Comparison of ENCODE assay signal across 8 cellular contexts in the genomic region with DNA sequence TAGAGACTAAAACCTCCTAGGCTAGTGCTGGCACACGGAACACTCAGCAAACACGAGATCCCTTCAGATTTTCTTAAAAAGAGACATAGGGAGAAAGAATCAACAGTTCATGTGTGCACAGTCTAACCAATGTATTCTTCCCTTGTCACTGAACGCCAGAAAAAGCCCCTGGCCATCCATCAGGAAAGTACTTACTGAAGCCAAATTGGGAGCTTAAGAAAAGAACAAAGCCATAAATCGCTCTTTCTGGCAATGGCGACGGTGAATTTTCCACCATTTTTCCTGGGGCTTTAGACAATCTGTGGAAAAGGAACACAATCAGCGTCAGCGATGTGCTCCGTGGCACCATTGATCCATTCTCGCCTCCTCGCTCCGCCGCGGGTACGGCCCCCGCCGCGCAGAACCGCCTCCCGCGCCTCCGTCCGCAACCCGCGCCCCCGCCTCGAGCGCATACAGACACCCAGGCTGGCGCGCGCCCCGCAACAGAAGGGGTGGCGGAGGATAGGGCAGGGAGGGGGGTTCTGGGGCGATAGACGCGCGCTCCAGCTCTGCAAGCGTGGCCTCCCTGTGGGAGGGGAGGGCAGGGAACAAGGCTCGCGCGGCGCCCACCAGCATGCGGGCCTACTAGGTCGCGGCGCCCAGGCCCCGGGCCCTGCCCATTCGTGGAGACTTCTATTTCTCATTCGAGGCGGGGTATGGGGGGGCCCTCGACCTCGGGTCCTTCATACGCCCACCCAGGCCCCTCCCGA. TPM values are rescaled to one million over a fixed set of nuclear protein-coding genes. Genes with fewer than 3 reads are reported as not detected.
DNase-seq lines count a peak whose midpoint lies in the region; ATAC-seq, FAIRE-seq and TF ChIP-seq lines count a peak whose summit lies in the region.

No MANE protein-coding gene starts in this region.

- peak overlapping the region; percentile 85 for H3K4me2 ChIP-seq in HepG2 (ENCODE audit: low read depth, low read length)

- H3K4me3 ChIP-seq in HepG2 (replicated peaks in 1 of 3; ENCODE audit: insufficient read depth in 1 of 3, low read depth in 2 of 3, low read length in 3 of 3): peak overlapping the region; percentile 81 to 92 (median 84)

- TF ChIP-seq CTCF in HepG2 (CRISPR knock-in tag; IDR thresholded peaks at IDR 0.05): 0 out of 2 replicates have a peak, but pooled peaks have one; percentile 16

- 0% methylated on average over 8 of the region's 54 CpGs for WGBS in HepG2 (ENCODE audit: low lambda C conversion rate)

- no peak for TF ChIP-seq EP300 in HepG2 (IDR thresholded peaks at IDR 0.05; ENCODE audit: low read depth in 2 of 2, low read length in 2 of 2)
- TF ChIP-seq EP300 in HepG2 (CRISPR knock-in tag; IDR thresholded peaks at IDR 0.05; ENCODE audit: borderline replicate concordance): peak; percentile 15; the same call in 1 of the 2 replicates

- BruUV-seq in HepG2 (replicated peaks; lab: Mats Ljungman, UMichigan): TSS peak; percentile 61

- H3K4me1 ChIP-seq in HepG2 (ENCODE audit: insufficient read depth, low read length): peaks cover 46% of the 10 kb centered on the region

- H2AFZ ChIP-seq in HepG2 (ENCODE audit: low read length): no peak overlapping the region

- intact Hi-C loops in HepG2 (cut with micrococcal nuclease; ENCODE audit: unreplicated experiment): loop anchor here (5.0 kb wide), 1 partner anchor 85 kb away; no protein-coding TSS in a partner anchor

- FAIRE-seq in HepG2 (lab: Jason Lieb, UNC): no peak

- H3K9me3 ChIP-seq in HepG2 (ENCODE audit: low read length): no peaks in the 10 kb centered on the region

- no peaks in the 10 kb centered on the region; a peak in 1 of 5 replicates for H3K27me3 ChIP-seq in HepG2 (ENCODE audit: control insufficient read depth in 1 of 2, insufficient read depth in 2 of 2, low read length in 2 of 2)

- no peak for TF ChIP-seq POLR2A in HepG2 (IDR thresholded peaks at IDR 0.05; ENCODE audit: insufficient read depth in 1 of 2, low read depth in 2 of 2, low read length in 2 of 2)

- POLR2A ChIA-PET in HepG2 (lab: Yijun Ruan, JAX): interaction anchor here (1.0 to 2.1 kb wide), 8 partner anchors 10 to 106 kb away, joined by 3 to 11 read pairs (median 4); a partner anchor contains a TSS

- peak overlapping the region; percentile 99 for H3K9ac ChIP-seq in HepG2 (ENCODE audit: insufficient read depth, low read depth, low read length)

- CTCF ChIA-PET in HepG2 (lab: Yijun Ruan, JAX; ENCODE audit: low intra/inter-chr PET ratio, low total read pairs): interaction anchor here (0.7 kb wide), 1 partner anchor 96 kb away, joined by 3 read pairs; no protein-coding TSS in a partner anchor

- ATAC-seq in HG02588 (IDR thresholded peaks at IDR 0.05; ENCODE audit: unreplicated experiment) (peak; percentile 36), HepG2 (peak; percentile 72)

- 0 out of 2 replicates have a peak, but pooled peaks have one; percentile 33 for TF ChIP-seq RAD21 in HepG2 (CRISPR knock-in tag; IDR thresholded peaks at IDR 0.05)

- DNase-seq in NCI-H446 (lab: John Stamatoyannopoulos, UW) (peak; percentile 86 to 92), NCI-H446 treated with DMSO at 0.1 percent for 48 hours (lab: John Stamatoyannopoulos, UW) (no peak), NCI-H1092 treated with DMSO at 0.1 percent for 48 hours (lab: John Stamatoyannopoulos, UW) (peak; percentile 85), T1000 (lab: John Stamatoyannopoulos, UW) (peak; percentile 86), dermis blood vessel endothelial cell (peak; percentile 74), HepG2 (ENCODE audit: low spot score) (no peak)
- DNase-seq in stimulated activated CD4-positive, alpha-beta T cell treated with anti-CD3 and anti-CD28 coated beads, Interleukin-2, amount 100 ng/mL, for 48 hours: peak; percentile 48 to 65

- H3K27ac ChIP-seq in HepG2 (ENCODE audit: extremely low read length, insufficient read depth, low read length): peak overlapping the region; percentile 96

- peaks cover 0 to 3% of the 10 kb centered on the region in 2 experiments; a peak in 1 of 5 replicates for H3K36me3 ChIP-seq in HepG2 (replicated peaks in 1 of 2; ENCODE audit: control insufficient read depth in 1 of 2, insufficient read depth in 2 of 2, low read length in 2 of 2)

- H3K79me2 ChIP-seq in HepG2 (ENCODE audit: insufficient read depth, low read length): peaks cover 57% of the 10 kb centered on the region

- peaks cover 21% of the 10 kb centered on the region for H4K20me1 ChIP-seq in HepG2 (ENCODE audit: insufficient read depth, low read length)

- in situ Hi-C loops in HepG2 (cut with HindIII; ENCODE audit: extremely low pct_ligation_motif_present, low pct_unique_long_range_greater_than_20kb): no loop called here

TF ChIP-seq in HepG2, 621 proteins besides CTCF, POLR2A, EP300 and RAD21 (continues in another document):
- TF ChIP-seq SSRP1 (CRISPR knock-in tag; IDR thresholded peaks at IDR 0.05) (no peak), NFKB2 (CRISPR knock-in tag; IDR thresholded peaks at IDR 0.05; ENCODE audit: borderline replicate concordance) (0 out of 2 replicates have a peak, but pooled peaks have one; percentile 87), GFI1 (CRISPR knock-in tag; IDR thresholded peaks at IDR 0.05; ENCODE audit: borderline replicate concordance) (peak; percentile 76)
- TF ChIP-seq, protein P1, sequence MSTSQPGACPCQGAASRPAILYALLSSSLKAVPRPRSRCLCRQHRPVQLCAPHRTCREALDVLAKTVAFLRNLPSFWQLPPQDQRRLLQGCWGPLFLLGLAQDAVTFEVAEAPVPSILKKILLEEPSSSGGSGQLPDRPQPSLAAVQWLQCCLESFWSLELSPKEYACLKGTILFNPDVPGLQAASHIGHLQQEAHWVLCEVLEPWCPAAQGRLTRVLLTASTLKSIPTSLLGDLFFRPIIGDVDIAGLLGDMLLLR (CRISPR knock-in tag; IDR thresholded peaks at IDR 0.05): peak; percentile 41; the same call in 1 of the 2 replicates
- TF ChIP-seq, protein P2, sequence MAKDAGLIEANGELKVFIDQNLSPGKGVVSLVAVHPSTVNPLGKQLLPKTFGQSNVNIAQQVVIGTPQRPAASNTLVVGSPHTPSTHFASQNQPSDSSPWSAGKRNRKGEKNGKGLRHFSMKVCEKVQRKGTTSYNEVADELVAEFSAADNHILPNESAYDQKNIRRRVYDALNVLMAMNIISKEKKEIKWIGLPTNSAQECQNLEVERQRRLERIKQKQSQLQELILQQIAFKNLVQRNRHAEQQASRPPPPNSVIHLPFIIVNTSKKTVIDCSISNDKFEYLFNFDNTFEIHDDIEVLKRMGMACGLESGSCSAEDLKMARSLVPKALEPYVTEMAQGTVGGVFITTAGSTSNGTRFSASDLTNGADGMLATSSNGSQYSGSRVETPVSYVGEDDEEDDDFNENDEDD (CRISPR knock-in tag; IDR thresholded peaks at IDR 0.05; ENCODE audit: borderline replicate concordance): peak; percentile 28; the same call in 1 of the 2 replicates

RNA-seq across cellular contexts. Expression of a gene that starts 0.5 kb away (rescaled TPM):
- total RNA-seq in dermis blood vessel endothelial cell (4.2 and 5.6 TPM in 2 replicates), HepG2 (2016; rRNA removed; fragmentation: Illumina TruSeq; extraction: Trizol) (13.7 and 14.8 TPM in 2 replicates)
- total RNA-seq in HepG2 (2016; cell fraction: cytosol; rRNA removed; fragmentation: Illumina TruSeq; extraction: Trizol; ENCODE audit: low read depth): 17.8 and 18.9 TPM in 2 replicates
- total RNA-seq in HepG2 (2016; cell fraction: insoluble cytoplasmic fraction; rRNA removed; fragmentation: Illumina TruSeq; extraction: Trizol): 14.0 and 14.9 TPM in 2 replicates
- total RNA-seq in HepG2 (2016; cell fraction: membrane; rRNA removed; fragmentation: Illumina TruSeq; extraction: Trizol): 20.5 and 22.0 TPM in 2 replicates
- 10.7 and 17.6 TPM in 2 replicates for total RNA-seq in HepG2 (2016; cell fraction: nucleus; rRNA removed; fragmentation: Illumina TruSeq; extraction: Trizol)
- 27.3 and 33.4 TPM in 2 replicates for polyA plus RNA-seq in HepG2 (2011; rRNA removed)
- 11.5 and 19.9 TPM in 2 replicates for polyA plus RNA-seq in HepG2 (2011; cell fraction: cytosol; rRNA removed)
- 14.6 and 17.8 TPM in 2 replicates for polyA plus RNA-seq in HepG2 (2011; cell fraction: nucleus; rRNA removed)
- 10.2 and 23.5 TPM in 2 replicates for polyA plus RNA-seq in HepG2 (2012)
- 30.3 and 35.6 TPM in 2 replicates for polyA plus RNA-seq in HepG2 (2016; cell fraction: cytosol; fragmentation: Illumina TruSeq; extraction: Trizol; ENCODE audit: low read depth)
- polyA plus RNA-seq in HepG2 (2016; cell fraction: insoluble cytoplasmic fraction; fragmentation: Illumina TruSeq; extraction: Trizol; ENCODE audit: low read depth): 25.5 and 30.4 TPM in 2 replicates
- 33.9 and 38.2 TPM in 2 replicates for polyA plus RNA-seq in HepG2 (2016; cell fraction: membrane; fragmentation: Illumina TruSeq; extraction: Trizol; ENCODE audit: low read depth)
- polyA plus RNA-seq in HepG2 (2016; cell fraction: nucleus; fragmentation: Illumina TruSeq; extraction: Trizol; ENCODE audit: insufficient read depth, low read depth): 37.8 and 39.4 TPM in 2 replicates
- 7.7 and 7.8 TPM in 2 replicates for polyA minus RNA-seq in HepG2 (2011; rRNA and poly(A)+ RNA removed; ENCODE audit: low replicate concordance)
- 5.8 and 7.8 TPM in 2 replicates for polyA minus RNA-seq in HepG2 (2011; cell fraction: cytosol; rRNA and poly(A)+ RNA removed)
- 11.4 and 13.6 TPM in 2 replicates for polyA minus RNA-seq in HepG2 (2011; cell fraction: nucleus; rRNA and poly(A)+ RNA removed)

RNA-seq across cellular contexts. Expression of a gene that starts 0.6 kb away (rescaled TPM):
- total RNA-seq in dermis blood vessel endothelial cell: 197 and 198 TPM in 2 replicates
- 108 and 162 TPM in 2 replicates for total RNA-seq in HepG2 (2016; rRNA removed; fragmentation: Illumina TruSeq; extraction: Trizol)
- 111 and 126 TPM in 2 replicates for total RNA-seq in HepG2 (2016; cell fraction: cytosol; rRNA removed; fragmentation: Illumina TruSeq; extraction: Trizol; ENCODE audit: low read depth)
- total RNA-seq in HepG2 (2016; cell fraction: insoluble cytoplasmic fraction; rRNA removed; fragmentation: Illumina TruSeq; extraction: Trizol): 108 and 166 TPM in 2 replicates
- total RNA-seq in HepG2 (2016; cell fraction: membrane; rRNA removed; fragmentation: Illumina TruSeq; extraction: Trizol): 165 and 198 TPM in 2 replicates
- 153 and 156 TPM in 2 replicates for total RNA-seq in HepG2 (2016; cell fraction: nucleus; rRNA removed; fragmentation: Illumina TruSeq; extraction: Trizol)
- polyA plus RNA-seq in HepG2 (2011; rRNA removed): 45.8 and 55.7 TPM in 2 replicates
- polyA plus RNA-seq in HepG2 (2011; cell fraction: cytosol; rRNA removed): 38.5 and 41.4 TPM in 2 replicates
- 75.7 and 103 TPM in 2 replicates for polyA plus RNA-seq in HepG2 (2011; cell fraction: nucleus; rRNA removed)
- polyA plus RNA-seq in HepG2 (2012): 62.1 and 88.8 TPM in 2 replicates
- 6.9 and 8.0 TPM in 2 replicates for polyA plus RNA-seq in HepG2 (2016; cell fraction: cytosol; fragmentation: Illumina TruSeq; extraction: Trizol; ENCODE audit: low read depth)
- polyA plus RNA-seq in HepG2 (2016; cell fraction: insoluble cytoplasmic fraction; fragmentation: Illumina TruSeq; extraction: Trizol; ENCODE audit: low read depth): 102 and 108 TPM in 2 replicates
- 34.7 and 44.9 TPM in 2 replicates for polyA plus RNA-seq in HepG2 (2016; cell fraction: membrane; fragmentation: Illumina TruSeq; extraction: Trizol; ENCODE audit: low read depth)
- polyA plus RNA-seq in HepG2 (2016; cell fraction: nucleus; fragmentation: Illumina TruSeq; extraction: Trizol; ENCODE audit: insufficient read depth, low read depth): 109 and 111 TPM in 2 replicates
- 51.0 and 75.9 TPM in 2 replicates for polyA minus RNA-seq in HepG2 (2011; rRNA and poly(A)+ RNA removed; ENCODE audit: low replicate concordance)
- polyA minus RNA-seq in HepG2 (2011; cell fraction: cytosol; rRNA and poly(A)+ RNA removed): 139 and 147 TPM in 2 replicates
- polyA minus RNA-seq in HepG2 (2011; cell fraction: nucleus; rRNA and poly(A)+ RNA removed): 285 and 338 TPM in 2 replicates

Comparison
In these comparisons a context has a peak if more than half of its experiments do, and no peak if none do; other contexts are left out.
1. DNase-seq: peak in NCI-H446 (2 of 2), NCI-H1092 treated with DMSO at 0.1 percent for 48 hours (single experiment), T1000 (single experiment), dermis blood vessel endothelial cell (single experiment) and stimulated activated CD4-positive, alpha-beta T cell treated with anti-CD3 and anti-CD28 coated beads, Interleukin-2, amount 100 ng/mL, for 48 hours (2 of 2); none in NCI-H446 treated with DMSO at 0.1 percent for 48 hours (single experiment) and HepG2 (single experiment).